Comparison of ENCODE assay signal across 27 cellular contexts in genomic region chr20:35004749-35005462, GRCh38. TPM values are rescaled to one million over a fixed set of nuclear protein-coding genes. Genes with fewer than 3 reads are reported as not detected.
DNase-seq lines count a peak whose midpoint lies in the region; ATAC-seq and TF ChIP-seq lines count a peak whose summit lies in the region.
"Had no signal": no experiment of that assay in that cellular context is flagged by ENCODE, and none has a peak within 500 bp of the region (broad histone marks: within the 10 kb centered on the region; RNA-seq: fewer than 3 reads in every experiment).

No MANE protein-coding gene starts in this region.

- H3K4me1 Mint-ChIP-seq in progenitor cell of endocrine pancreas (ENCODE audit: low read depth): no peaks in the 10 kb centered on the region
- H3K4me1 Mint-ChIP-seq in osteocyte (ENCODE audit: unreplicated experiment): no peaks in the 10 kb centered on the region
- H3K4me1 Mint-ChIP-seq: activated CD4-positive, alpha-beta T cell treated with anti-CD3 and anti-CD28 coated beads, Interleukin-2, amount 10 ng/mL, durations not matched to agents 24 days and 14 days; activated naive CD4-positive, alpha-beta T cell treated with anti-CD3 and anti-CD28 coated beads, Interleukin-2, amount 10 ng/mL, durations not matched to agents 7 days and 5 days had no signal

- H4K20me1 ChIP-seq in smooth muscle cell (ENCODE audit: low read depth): peaks cover 16% of the 10 kb centered on the region

- H3K27ac ChIP-seq in HEK293 (ENCODE audit: extremely low read depth, low read depth, low read length): no peak overlapping the region
- H3K27ac ChIP-seq in smooth muscle cell (ENCODE audit: low read depth): no peak overlapping the region
- H3K27ac ChIP-seq: heart right ventricle, HL-60, neutrophil had no signal

- H3K27ac Mint-ChIP-seq in progenitor cell of endocrine pancreas (peak overlapping the region; percentile 34), osteocyte (ENCODE audit: unreplicated experiment) (no peak overlapping the region)
- H3K27ac Mint-ChIP-seq: activated CD4-positive, alpha-beta T cell treated with anti-CD3 and anti-CD28 coated beads, Interleukin-2, amount 10 ng/mL, durations not matched to agents 24 days and 14 days; activated naive CD4-positive, alpha-beta T cell treated with anti-CD3 and anti-CD28 coated beads, Interleukin-2, amount 10 ng/mL, durations not matched to agents 7 days and 5 days; T-helper 1 cell treated with Interleukin-12 subunit alpha and Interleukin-12 subunit beta and Interleukin-4 antibody, amounts not matched to agents 30 μg/mL and 1 μg/mL, for 36 hours had no signal

- no peaks in the 10 kb centered on the region for H3F3A ChIP-seq in smooth muscle cell (ENCODE audit: low read depth)

- H3K9ac ChIP-seq in smooth muscle cell (ENCODE audit: low read depth): no peak overlapping the region

- no peaks in the 10 kb centered on the region for H3K79me2 ChIP-seq in smooth muscle cell (ENCODE audit: low read depth)

- no peak overlapping the region for H2AFZ ChIP-seq in smooth muscle cell (ENCODE audit: low read depth)

- POLR2A ChIA-PET in HEK293 (lab: Yijun Ruan, JAX): no interaction called here

- H3K9me3 Mint-ChIP-seq in progenitor cell of endocrine pancreas (ENCODE audit: low read depth) (no peaks in the 10 kb centered on the region), osteocyte (ENCODE audit: unreplicated experiment) (no peaks in the 10 kb centered on the region)
- H3K9me3 Mint-ChIP-seq: activated CD4-positive, alpha-beta T cell treated with anti-CD3 and anti-CD28 coated beads, Interleukin-2, amount 10 ng/mL, durations not matched to agents 24 days and 14 days; activated naive CD4-positive, alpha-beta T cell treated with anti-CD3 and anti-CD28 coated beads, Interleukin-2, amount 10 ng/mL, durations not matched to agents 7 days and 5 days; effector memory CD8-positive, alpha-beta T cell; T-helper 1 cell treated with Interleukin-12 subunit alpha and Interleukin-12 subunit beta and Interleukin-4 antibody, amounts not matched to agents 30 μg/mL and 1 μg/mL, for 36 hours had no signal

- H3K4me3 ChIP-seq in BE2C (ENCODE audit: low read depth, low read length) (no peak overlapping the region), HEK293 (ENCODE audit: low read depth, low read length) (no peak overlapping the region), smooth muscle cell (no peak overlapping the region)
- H3K4me3 ChIP-seq: heart right ventricle had no signal

- H3K36me3 Mint-ChIP-seq in progenitor cell of endocrine pancreas (ENCODE audit: insufficient read depth) (peaks cover 37% of the 10 kb centered on the region), osteocyte (ENCODE audit: unreplicated experiment) (peaks cover 42% of the 10 kb centered on the region)

- TF ChIP-seq CTCF in BE2C (IDR thresholded peaks at IDR 0.05; ENCODE audit: low read depth, low read length): no peak
- TF ChIP-seq CTCF in HEK293 (tag by site-specific recombination; IDR thresholded peaks at IDR 0.05): no peak
- no peak for TF ChIP-seq CTCF in progenitor cell of endocrine pancreas (IDR thresholded peaks at IDR 0.05; ENCODE audit: unreplicated experiment)
- TF ChIP-seq CTCF in osteocyte (IDR thresholded peaks at IDR 0.05): no peak
- TF ChIP-seq CTCF in smooth muscle cell (IDR thresholded peaks at IDR 0.05; ENCODE audit: borderline replicate concordance, insufficient read depth, poor library complexity, severe bottlenecking): no peak

- 98% methylated on average over 20 of the region's 20 CpGs for WGBS in smooth muscle cell (ENCODE audit: low lambda C conversion rate)

- H3K9me3 ChIP-seq in BE2C: no peaks in the 10 kb centered on the region
- no peaks in the 10 kb centered on the region for H3K9me3 ChIP-seq in HEK293 (ENCODE audit: control insufficient read depth, insufficient read depth, low read depth, low read length)
- no peaks in the 10 kb centered on the region for H3K9me3 ChIP-seq in smooth muscle cell (replicated peaks; ENCODE audit: low read depth)
- H3K9me3 ChIP-seq: heart right ventricle, neutrophil had no signal

- H3K27me3 Mint-ChIP-seq in progenitor cell of endocrine pancreas (no peaks in the 10 kb centered on the region), osteocyte (ENCODE audit: unreplicated experiment) (no peaks in the 10 kb centered on the region)
- H3K27me3 Mint-ChIP-seq: activated CD4-positive, alpha-beta T cell treated with anti-CD3 and anti-CD28 coated beads, Interleukin-2, amount 10 ng/mL, durations not matched to agents 24 days and 14 days; activated naive CD4-positive, alpha-beta T cell treated with anti-CD3 and anti-CD28 coated beads, Interleukin-2, amount 10 ng/mL, durations not matched to agents 7 days and 5 days; effector memory CD8-positive, alpha-beta T cell had no signal

- CTCF ChIA-PET in HEK293 (lab: Yijun Ruan, JAX): interaction anchor here (0.6 kb wide), 1 partner anchor 779 kb away, joined by 3 read pairs; no protein-coding TSS in a partner anchor

- H3K4me2 ChIP-seq in smooth muscle cell: no peak overlapping the region

- H3K27me3 ChIP-seq in BE2C (no peaks in the 10 kb centered on the region), smooth muscle cell (ENCODE audit: low read depth) (no peaks in the 10 kb centered on the region)
- H3K27me3 ChIP-seq: heart right ventricle, neutrophil had no signal

- no peaks in the 10 kb centered on the region for H3K4me1 ChIP-seq in BE2C
- H3K4me1 ChIP-seq in HEK293 (ENCODE audit: control insufficient read depth, insufficient read depth, low read length): no peaks in the 10 kb centered on the region
- no peaks in the 10 kb centered on the region for H3K4me1 ChIP-seq in smooth muscle cell (ENCODE audit: low read depth)

- intact Hi-C loops in left cardiac atrium (cut with DNase I): no loop called here

- H3K4me3 Mint-ChIP-seq in progenitor cell of endocrine pancreas (ENCODE audit: low read depth) (no peak overlapping the region), osteocyte (ENCODE audit: unreplicated experiment) (no peak overlapping the region)
- H3K4me3 Mint-ChIP-seq: activated CD4-positive, alpha-beta T cell treated with anti-CD3 and anti-CD28 coated beads, Interleukin-2, amount 10 ng/mL, durations not matched to agents 24 days and 14 days; activated naive CD4-positive, alpha-beta T cell treated with anti-CD3 and anti-CD28 coated beads, Interleukin-2, amount 10 ng/mL, durations not matched to agents 7 days and 5 days; effector memory CD8-positive, alpha-beta T cell; T-helper 1 cell treated with Interleukin-12 subunit alpha and Interleukin-12 subunit beta and Interleukin-4 antibody, amounts not matched to agents 30 μg/mL and 1 μg/mL, for 36 hours had no signal

- DNase-seq in BE2C (peak; percentile 3), left cardiac atrium (peak; percentile 6), progenitor cell of endocrine pancreas (ENCODE audit: low spot score, unreplicated experiment) (no peak), osteocyte (ENCODE audit: extremely low spot score, unreplicated experiment) (no peak), smooth muscle cell (lab: John Stamatoyannopoulos, UW; ENCODE audit: unreplicated experiment) (no peak)
- no peak for DNase-seq in stimulated activated CD4-positive, alpha-beta T cell treated with anti-CD3 and anti-CD28 coated beads, Interleukin-1b, Interleukin-23, amount 100 ng/mL, for 48 hours
- DNase-seq: ACHN; activated CD4-positive, alpha-beta T cell treated with anti-CD3 and anti-CD28 coated beads, Interleukin-2, amount 10 ng/mL, durations not matched to agents 24 days and 14 days; activated T-cell treated with anti-CD3 and anti-CD28 coated beads, Interleukin-2, amount 50 U/mL, for 48 hours; anterior cingulate cortex; cortex of kidney; DMS153; effector memory CD8-positive, alpha-beta T cell; heart right ventricle; Karpas-422; mesenchymal stem cell; NCI-H1436 treated with DMSO at 0.1 percent for 48 hours; NCI-H446; NCI-H774; stimulated activated CD4-positive, alpha-beta T cell treated with anti-CD3 and anti-CD28 coated beads, Interleukin-2, amount 100 ng/mL, for 48 hours had no signal

- H3K36me3 ChIP-seq in BE2C: peaks cover 80% of the 10 kb centered on the region
- peaks cover 4 to 100% of the 10 kb centered on the region in 2 experiments for H3K36me3 ChIP-seq in HEK293 (ENCODE audit: control insufficient read depth in 2 of 2, insufficient read depth in 1 of 2, low read length in 2 of 2)
- peaks cover 16% of the 10 kb centered on the region for H3K36me3 ChIP-seq in smooth muscle cell (ENCODE audit: low read depth)

- ATAC-seq in left cardiac atrium (no peak), HG02938 (IDR thresholded peaks at IDR 0.05; ENCODE audit: unreplicated experiment) (no peak)
- ATAC-seq: effector memory CD8-positive, alpha-beta T cell had no signal

TF ChIP-seq in HEK293, 187 proteins besides CTCF, POLR2A, EP300 and RAD21 (continues in another document):
- TF ChIP-seq ZNF600 (tag by site-specific recombination; IDR thresholded peaks at IDR 0.05): peak; percentile 68
- TF ChIP-seq, protein P1, sequence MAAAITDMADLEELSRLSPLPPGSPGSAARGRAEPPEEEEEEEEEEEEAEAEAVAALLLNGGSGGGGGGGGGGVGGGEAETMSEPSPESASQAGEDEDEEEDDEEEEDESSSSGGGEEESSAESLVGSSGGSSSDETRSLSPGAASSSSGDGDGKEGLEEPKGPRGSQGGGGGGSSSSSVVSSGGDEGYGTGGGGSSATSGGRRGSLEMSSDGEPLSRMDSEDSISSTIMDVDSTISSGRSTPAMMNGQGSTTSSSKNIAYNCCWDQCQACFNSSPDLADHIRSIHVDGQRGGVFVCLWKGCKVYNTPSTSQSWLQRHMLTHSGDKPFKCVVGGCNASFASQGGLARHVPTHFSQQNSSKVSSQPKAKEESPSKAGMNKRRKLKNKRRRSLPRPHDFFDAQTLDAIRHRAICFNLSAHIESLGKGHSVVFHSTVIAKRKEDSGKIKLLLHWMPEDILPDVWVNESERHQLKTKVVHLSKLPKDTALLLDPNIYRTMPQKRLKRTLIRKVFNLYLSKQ (tag by site-specific recombination; IDR thresholded peaks at IDR 0.05; ENCODE audit: borderline replicate concordance): no peak
- TF ChIP-seq ZNF423 (tag by site-specific recombination; IDR thresholded peaks at IDR 0.05): no peak
- no peak for TF ChIP-seq RBAK (tag by site-specific recombination; IDR thresholded peaks at IDR 0.05)

RNA-seq across cellular contexts. Expression of gene MYH7B, which starts 49.2 kb away (rescaled TPM):
- 4.6 TPM for polyA plus RNA-seq in BE2C (2012; ENCODE audit: insufficient read depth, insufficient read length, low read depth)
- total RNA-seq in left cardiac atrium: 10 to 100 TPM; 82.3 to 89.0 TPM
- total RNA-seq in progenitor cell of endocrine pancreas: 0.98 and 1.2 TPM in 2 replicates
- total RNA-seq in osteocyte: 0.18 and 0.86 TPM in 2 replicates
- total RNA-seq in smooth muscle cell: not detected in 2 replicates
- 0.67 and 0.70 TPM in 2 replicates for polyA plus RNA-seq in smooth muscle cell
- total RNA-seq: fibroblast of villous mesenchyme had no signal

RNA-seq across cellular contexts. Expression of gene GSS, which starts 49.3 kb away (rescaled TPM):
- 86.1 TPM for polyA plus RNA-seq in BE2C (2012; ENCODE audit: insufficient read depth, insufficient read length, low read depth)
- total RNA-seq in left cardiac atrium: 10 to 100 TPM; 20.1 to 27.2 TPM
- 71.5 and 72.5 TPM in 2 replicates for total RNA-seq in progenitor cell of endocrine pancreas
- total RNA-seq in osteocyte: 36.0 and 37.2 TPM in 2 replicates
- 48.4 and 57.8 TPM in 2 replicates for total RNA-seq in smooth muscle cell
- 65.3 and 71.6 TPM in 2 replicates for polyA plus RNA-seq in smooth muscle cell

Comparison
In these comparisons a context has a peak if more than half of its experiments do, and no peak if none do; other contexts are left out.
1. DNase-seq: peak in BE2C (single experiment) and left cardiac atrium (single experiment); none in progenitor cell of endocrine pancreas (single experiment), osteocyte (single experiment), smooth muscle cell (single experiment) and stimulated activated CD4-positive, alpha-beta T cell treated with anti-CD3 and anti-CD28 coated beads, Interleukin-1b, Interleukin-23, amount 100 ng/mL, for 48 hours (single experiment).
2. RNA of gene MYH7B, which starts 49.2 kb away (total RNA-seq): 82.3 to 89.0 TPM in left cardiac atrium; 0.98 to 1.2 TPM in progenitor cell of endocrine pancreas, 0.18 to 0.86 TPM in osteocyte and not detected in smooth muscle cell; every median in the first group is over 10 times any median in the second.